20 cellular contexts compared by ENCODE assay signal in genomic region chr6:33306356-33306755, GRCh38. TPM values are rescaled to one million over a fixed set of nuclear protein-coding genes. Genes with fewer than 3 reads are reported as not detected.
DNase-seq lines count a peak whose midpoint lies in the region; ATAC-seq and TF ChIP-seq lines count a peak whose summit lies in the region.
"Had no signal": no experiment of that assay in that cellular context is flagged by ENCODE, and none has a peak within 500 bp of the region (broad histone marks: within the 10 kb centered on the region; RNA-seq: fewer than 3 reads in every experiment).

No MANE protein-coding gene starts in this region.

- no peaks in the 10 kb centered on the region for H3K36me3 ChIP-seq in mesendoderm (ENCODE audit: control insufficient read depth, insufficient read depth, low read length)
- H3K36me3 ChIP-seq in mucosa of descending colon (ENCODE audit: low read depth), result peaks cover 5% of the 10 kb centered on the region
- H3K36me3 ChIP-seq: neural progenitor cell had no signal

- no peak for DNase-seq in activated CD4-positive, alpha-beta T cell treated with anti-CD3 and anti-CD28 coated beads, Interleukin-2, amount 10 ng/mL, durations not matched to agents 24 days and 14 days
- DNase-seq in activated CD4-positive, alpha-beta T cell treated with anti-CD3 and anti-CD28 coated beads, Interleukin-2, amount 50 U/mL, for 4 hours, result no peak
- no peak for DNase-seq in activated naive CD8-positive, alpha-beta T cell treated with anti-CD3 and anti-CD28 coated beads for 36 hours
- DNase-seq in stimulated activated effector memory CD8-positive, alpha-beta T cell treated with anti-CD3 and anti-CD28 coated beads, Interleukin-12 subunit alpha, Interleukin-12 subunit beta, amount 100 ng/mL, for 72 hours (ENCODE audit: low spot score in 2 of 2), result no peak
- DNase-seq in mesendoderm, result no peak
- DNase-seq in mucosa of descending colon, result no peak
- DNase-seq: GM23248, HFFc6, IMR-90, islet precursor cell, left ventricle myocardium superior, NCI-H82, OCI-M1, substantia nigra, upper lobe of right lung had no signal

- peaks cover 62% of the 10 kb centered on the region for H3K36me3 Mint-ChIP-seq in activated CD4-positive, alpha-beta T cell treated with anti-CD3 and anti-CD28 coated beads, Interleukin-2, amount 10 ng/mL, durations not matched to agents 24 days and 14 days (ENCODE audit: low read depth)
- peaks cover 4% of the 10 kb centered on the region for H3K36me3 Mint-ChIP-seq in IgD-negative memory B cell
- H3K36me3 Mint-ChIP-seq in activated naive CD8-positive, alpha-beta T cell treated with anti-CD3 and anti-CD28 coated beads for 36 hours, result peaks cover 35% of the 10 kb centered on the region
- peaks cover 100% of the 10 kb centered on the region for H3K36me3 Mint-ChIP-seq in stimulated activated effector memory CD8-positive, alpha-beta T cell treated with anti-CD3 and anti-CD28 coated beads, Interleukin-12 subunit alpha, Interleukin-12 subunit beta, amount 100 ng/mL, for 72 hours

- no peaks in the 10 kb centered on the region for H3K9me3 Mint-ChIP-seq in activated CD4-positive, alpha-beta T cell treated with anti-CD3 and anti-CD28 coated beads, Interleukin-2, amount 10 ng/mL, durations not matched to agents 24 days and 14 days
- no peaks in the 10 kb centered on the region for H3K9me3 Mint-ChIP-seq in IgD-negative memory B cell
- no peaks in the 10 kb centered on the region for H3K9me3 Mint-ChIP-seq in activated naive CD8-positive, alpha-beta T cell treated with anti-CD3 and anti-CD28 coated beads for 36 hours
- no peaks in the 10 kb centered on the region for H3K9me3 Mint-ChIP-seq in stimulated activated effector memory CD8-positive, alpha-beta T cell treated with anti-CD3 and anti-CD28 coated beads, Interleukin-12 subunit alpha, Interleukin-12 subunit beta, amount 100 ng/mL, for 72 hours
- H3K9me3 Mint-ChIP-seq: brain, HFFc6, neural progenitor cell had no signal

- H3K23ac ChIP-seq in mesendoderm (ENCODE audit: low read length), result no peak overlapping the region

- H3K27ac Mint-ChIP-seq in activated CD4-positive, alpha-beta T cell treated with anti-CD3 and anti-CD28 coated beads, Interleukin-2, amount 10 ng/mL, durations not matched to agents 24 days and 14 days, result peak overlapping the region; percentile 32
- peak overlapping the region; percentile 2 to 90 (median 78) for H3K27ac Mint-ChIP-seq in IgD-negative memory B cell
- peak overlapping the region; percentile 59 for H3K27ac Mint-ChIP-seq in activated naive CD8-positive, alpha-beta T cell treated with anti-CD3 and anti-CD28 coated beads for 36 hours
- peak overlapping the region; percentile 13 for H3K27ac Mint-ChIP-seq in stimulated activated effector memory CD8-positive, alpha-beta T cell treated with anti-CD3 and anti-CD28 coated beads, Interleukin-12 subunit alpha, Interleukin-12 subunit beta, amount 100 ng/mL, for 72 hours
- H3K27ac Mint-ChIP-seq: HFFc6, neural progenitor cell had no signal

- H3K27me3 Mint-ChIP-seq in activated CD4-positive, alpha-beta T cell treated with anti-CD3 and anti-CD28 coated beads, Interleukin-2, amount 10 ng/mL, durations not matched to agents 24 days and 14 days, result no peaks in the 10 kb centered on the region
- no peaks in the 10 kb centered on the region for H3K27me3 Mint-ChIP-seq in IgD-negative memory B cell
- H3K27me3 Mint-ChIP-seq in activated naive CD8-positive, alpha-beta T cell treated with anti-CD3 and anti-CD28 coated beads for 36 hours, result no peaks in the 10 kb centered on the region
- H3K27me3 Mint-ChIP-seq: brain had no signal

- no peak overlapping the region for H3K27ac ChIP-seq in mesendoderm (ENCODE audit: low read depth, low read length)
- H3K27ac ChIP-seq: GM23248, neural progenitor cell, prostate gland, upper lobe of right lung had no signal

- peaks cover 25% of the 10 kb centered on the region for H3K4me1 Mint-ChIP-seq in activated CD4-positive, alpha-beta T cell treated with anti-CD3 and anti-CD28 coated beads, Interleukin-2, amount 10 ng/mL, durations not matched to agents 24 days and 14 days
- H3K4me1 Mint-ChIP-seq in IgD-negative memory B cell, result peaks cover 21 to 27% (median 23%) of the 10 kb centered on the region in 3 donors
- H3K4me1 Mint-ChIP-seq in activated naive CD8-positive, alpha-beta T cell treated with anti-CD3 and anti-CD28 coated beads for 36 hours, result peaks cover 35% of the 10 kb centered on the region
- peaks cover 44% of the 10 kb centered on the region for H3K4me1 Mint-ChIP-seq in stimulated activated effector memory CD8-positive, alpha-beta T cell treated with anti-CD3 and anti-CD28 coated beads, Interleukin-12 subunit alpha, Interleukin-12 subunit beta, amount 100 ng/mL, for 72 hours

- intact Hi-C loops in activated CD4-positive, alpha-beta T cell treated with anti-CD3 and anti-CD28 coated beads, Interleukin-2, amount 10 ng/mL, durations not matched to agents 24 days and 14 days (cut with micrococcal nuclease), result no loop called here
- intact Hi-C loops in mucosa of descending colon (cut with DNase I, micrococcal nuclease), result no loop called here

- no peak overlapping the region for H4K5ac ChIP-seq in mesendoderm (ENCODE audit: low read length)

- H4K8ac ChIP-seq in mesendoderm (ENCODE audit: low read depth, low read length), result no peak overlapping the region

- no peak overlapping the region for H3K4me3 ChIP-seq in mesendoderm (ENCODE audit: low read length)
- no peak overlapping the region for H3K4me3 ChIP-seq in mucosa of descending colon
- H3K4me3 ChIP-seq: GM23248, neural progenitor cell, prostate gland, upper lobe of right lung had no signal

- H2BK15ac ChIP-seq in mesendoderm (replicated peaks; ENCODE audit: low read depth), result no peak overlapping the region

- H2BK120ac ChIP-seq in mesendoderm (ENCODE audit: low read depth, low read length), result no peak overlapping the region

- H3K79me1 ChIP-seq in mesendoderm (ENCODE audit: low read length), result peaks cover 3% of the 10 kb centered on the region

- no peak overlapping the region for H3K4me2 ChIP-seq in mesendoderm (ENCODE audit: low read length)
- H3K4me2 ChIP-seq: neural progenitor cell had no signal

- peaks cover 3% of the 10 kb centered on the region for H3K79me2 ChIP-seq in mesendoderm (ENCODE audit: control insufficient read depth, insufficient read depth, low read length)

- H2AK5ac ChIP-seq in mesendoderm (ENCODE audit: low read length), result no peak overlapping the region

- no peak overlapping the region for H3K18ac ChIP-seq in mesendoderm (ENCODE audit: low read length)

- no peaks in the 10 kb centered on the region for H3K27me3 ChIP-seq in mesendoderm (ENCODE audit: insufficient read depth, low read length, poor library complexity)
- H3K27me3 ChIP-seq: neural progenitor cell, upper lobe of right lung had no signal

- H3K4ac ChIP-seq in mesendoderm (ENCODE audit: low read depth, low read length), result no peak overlapping the region

- TF ChIP-seq CTCF in mucosa of descending colon (IDR thresholded peaks at IDR 0.05), result no peak

- no peak overlapping the region for H3K4me3 Mint-ChIP-seq in activated CD4-positive, alpha-beta T cell treated with anti-CD3 and anti-CD28 coated beads, Interleukin-2, amount 10 ng/mL, durations not matched to agents 24 days and 14 days
- peak overlapping the region in 1 of 4 donors; percentile 36 for H3K4me3 Mint-ChIP-seq in IgD-negative memory B cell
- no peak overlapping the region for H3K4me3 Mint-ChIP-seq in activated naive CD8-positive, alpha-beta T cell treated with anti-CD3 and anti-CD28 coated beads for 36 hours
- no peak overlapping the region for H3K4me3 Mint-ChIP-seq in stimulated activated effector memory CD8-positive, alpha-beta T cell treated with anti-CD3 and anti-CD28 coated beads, Interleukin-12 subunit alpha, Interleukin-12 subunit beta, amount 100 ng/mL, for 72 hours
- H3K4me3 Mint-ChIP-seq: HFFc6, neural progenitor cell had no signal

- no peaks in the 10 kb centered on the region for H3K9me3 ChIP-seq in mucosa of descending colon
- H3K9me3 ChIP-seq: prostate gland, upper lobe of right lung had no signal

- H3K56ac ChIP-seq in mesendoderm (ENCODE audit: low read length), result no peak overlapping the region

- no peak overlapping the region for H3K9ac ChIP-seq in mesendoderm (ENCODE audit: low read length)
- H3K9ac ChIP-seq: GM23248, neural progenitor cell had no signal

- H3K4me1 ChIP-seq in mesendoderm (ENCODE audit: control insufficient read depth, low read depth, low read length), result no peaks in the 10 kb centered on the region
- no peaks in the 10 kb centered on the region for H3K4me1 ChIP-seq in mucosa of descending colon (ENCODE audit: low read depth)
- H3K4me1 ChIP-seq: neural progenitor cell, prostate gland had no signal

- no peak for ATAC-seq in stimulated activated effector memory CD8-positive, alpha-beta T cell treated with anti-CD3 and anti-CD28 coated beads, Interleukin-12 subunit alpha, Interleukin-12 subunit beta, amount 100 ng/mL, for 72 hours
- no peak for ATAC-seq in mucosa of descending colon
- ATAC-seq in HG03135 (IDR thresholded peaks at IDR 0.05; ENCODE audit: unreplicated experiment), result no peak
- ATAC-seq: left ventricle myocardium superior, upper lobe of right lung had no signal

- no CpG with 5 or more reads among the region's 4 CpGs for WGBS in mesendoderm (ENCODE audit: extremely low coverage, insufficient coverage, low lambda C conversion rate)

- H2BK5ac ChIP-seq in mesendoderm (ENCODE audit: low read length), result no peak overlapping the region

RNA-seq across cellular contexts. Expression of gene TAPBP, which starts 7.5 kb away (rescaled TPM):
- 271 and 278 TPM in 2 replicates for total RNA-seq in activated CD4-positive, alpha-beta T cell treated with anti-CD3 and anti-CD28 coated beads, Interleukin-2, amount 10 ng/mL, durations not matched to agents 24 days and 14 days
- 605 TPM for polyA plus RNA-seq in IgD-negative memory B cell
- total RNA-seq in activated naive CD8-positive, alpha-beta T cell treated with anti-CD3 and anti-CD28 coated beads for 36 hours, result 100 to 1,000 TPM; 201 to 204 TPM
- polyA plus RNA-seq in mesendoderm (2013, experiment 1 of 2), result 14.8 TPM
- polyA plus RNA-seq in mesendoderm (2013, experiment 2 of 2), result 14.4 TPM
- total RNA-seq in mucosa of descending colon, result 100 to 1,000 TPM; 179 to 321 (median 258) TPM

RNA-seq across cellular contexts. Expression of gene RGL2, which starts 7.6 kb away (rescaled TPM):
- 27.3 and 28.4 TPM in 2 replicates for total RNA-seq in activated CD4-positive, alpha-beta T cell treated with anti-CD3 and anti-CD28 coated beads, Interleukin-2, amount 10 ng/mL, durations not matched to agents 24 days and 14 days
- polyA plus RNA-seq in IgD-negative memory B cell, result 19.0 TPM
- 10 to 100 TPM; 15.0 to 17.7 TPM for total RNA-seq in activated naive CD8-positive, alpha-beta T cell treated with anti-CD3 and anti-CD28 coated beads for 36 hours
- 41.9 TPM for polyA plus RNA-seq in mesendoderm (2013, experiment 1 of 2)
- polyA plus RNA-seq in mesendoderm (2013, experiment 2 of 2), result 41.2 TPM
- total RNA-seq in mucosa of descending colon, result 10 to 100 TPM; 26.4 to 64.6 (median 38.9) TPM

RNA-seq across cellular contexts. Expression of gene ZBTB22, which starts 11.2 kb away (rescaled TPM):
- total RNA-seq in activated CD4-positive, alpha-beta T cell treated with anti-CD3 and anti-CD28 coated beads, Interleukin-2, amount 10 ng/mL, durations not matched to agents 24 days and 14 days, result 11.3 and 14.3 TPM in 2 replicates
- polyA plus RNA-seq in IgD-negative memory B cell, result 14.8 TPM
- 1 to 10 TPM; 4.5 to 4.6 TPM for total RNA-seq in activated naive CD8-positive, alpha-beta T cell treated with anti-CD3 and anti-CD28 coated beads for 36 hours
- polyA plus RNA-seq in mesendoderm (2013, experiment 1 of 2), result 4.3 TPM
- 4.1 TPM for polyA plus RNA-seq in mesendoderm (2013, experiment 2 of 2)
- total RNA-seq in mucosa of descending colon, result 10 to 100 TPM; 18.5 to 23.7 (median 20.1) TPM

RNA-seq across cellular contexts. Expression of gene DAXX, which starts 16.4 kb away (rescaled TPM):
- 64.9 and 71.3 TPM in 2 replicates for total RNA-seq in activated CD4-positive, alpha-beta T cell treated with anti-CD3 and anti-CD28 coated beads, Interleukin-2, amount 10 ng/mL, durations not matched to agents 24 days and 14 days
- polyA plus RNA-seq in IgD-negative memory B cell, result 144 TPM
- 10 to 100 TPM; 84.8 to 94.3 TPM for total RNA-seq in activated naive CD8-positive, alpha-beta T cell treated with anti-CD3 and anti-CD28 coated beads for 36 hours
- 68.6 TPM for polyA plus RNA-seq in mesendoderm (2013, experiment 1 of 2)
- polyA plus RNA-seq in mesendoderm (2013, experiment 2 of 2), result 69.9 TPM
- 10 to 100 TPM; 34.7 to 46.1 (median 39.7) TPM for total RNA-seq in mucosa of descending colon

RNA-seq across cellular contexts. Expression of gene PFDN6, which starts 17.0 kb away (rescaled TPM):
- 114 and 132 TPM in 2 replicates for total RNA-seq in activated CD4-positive, alpha-beta T cell treated with anti-CD3 and anti-CD28 coated beads, Interleukin-2, amount 10 ng/mL, durations not matched to agents 24 days and 14 days
- polyA plus RNA-seq in IgD-negative memory B cell, result 49.3 TPM
- total RNA-seq in activated naive CD8-positive, alpha-beta T cell treated with anti-CD3 and anti-CD28 coated beads for 36 hours, result 100 to 1,000 TPM; 106 to 107 TPM
- 82.0 TPM for polyA plus RNA-seq in mesendoderm (2013, experiment 1 of 2)
- 81.7 TPM for polyA plus RNA-seq in mesendoderm (2013, experiment 2 of 2)
- 10 to 100 TPM; 37.9 to 50.1 (median 40.2) TPM for total RNA-seq in mucosa of descending colon

Comparison
In these comparisons a context has a peak if more than half of its experiments do, and no peak if none do; other contexts are left out.
1. H3K27ac Mint-ChIP-seq: peak in every context shown above with its lines; median percentile 78 in IgD-negative memory B cell; 59 in activated naive CD8-positive, alpha-beta T cell treated with anti-CD3 and anti-CD28 coated beads for 36 hours; 32 in activated CD4-positive, alpha-beta T cell treated with anti-CD3 and anti-CD28 coated beads, Interleukin-2, amount 10 ng/mL, durations not matched to agents 24 days and 14 days; 13 in stimulated activated effector memory CD8-positive, alpha-beta T cell treated with anti-CD3 and anti-CD28 coated beads, Interleukin-12 subunit alpha, Interleukin-12 subunit beta, amount 100 ng/mL, for 72 hours.